In the genomic region with DNA sequence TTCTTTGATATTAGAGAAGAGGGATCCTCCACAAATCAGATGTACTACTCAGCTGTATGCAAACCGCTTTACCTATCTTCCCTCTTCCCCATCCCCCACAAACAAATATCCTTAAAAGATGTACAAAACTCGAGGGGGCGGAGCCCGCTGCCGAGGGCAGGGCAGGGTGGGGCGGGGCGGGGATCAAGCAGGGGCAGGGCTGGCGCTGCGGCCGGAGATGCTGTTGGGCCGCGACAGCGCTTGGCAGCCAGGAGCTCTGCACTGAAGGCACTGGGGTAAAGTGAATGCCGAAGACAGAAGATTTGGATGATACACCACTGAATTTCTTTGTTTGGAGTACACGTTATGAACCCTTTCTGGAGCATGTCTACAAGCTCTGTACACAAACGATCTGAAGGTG, we compare ENCODE assay signal across 8 cellular contexts.
"Had no signal": no experiment of that assay in that cellular context is flagged by ENCODE, and none has a peak within 500 bp of the region (broad histone marks: within the 10 kb centered on the region; RNA-seq: fewer than 3 reads in every experiment).

No MANE protein-coding gene starts in this region.

- DNase-seq: H9, HCEC 1CT, IMR-90, KG1 had no signal

- H3K4me3 ChIP-seq: GM23338, K562 had no signal

- FAIRE-seq: H1, H54, K562 had no signal

- ATAC-seq: GM23338, K562 had no signal
